8 cellular contexts compared by ENCODE assay signal in the genomic region with DNA sequence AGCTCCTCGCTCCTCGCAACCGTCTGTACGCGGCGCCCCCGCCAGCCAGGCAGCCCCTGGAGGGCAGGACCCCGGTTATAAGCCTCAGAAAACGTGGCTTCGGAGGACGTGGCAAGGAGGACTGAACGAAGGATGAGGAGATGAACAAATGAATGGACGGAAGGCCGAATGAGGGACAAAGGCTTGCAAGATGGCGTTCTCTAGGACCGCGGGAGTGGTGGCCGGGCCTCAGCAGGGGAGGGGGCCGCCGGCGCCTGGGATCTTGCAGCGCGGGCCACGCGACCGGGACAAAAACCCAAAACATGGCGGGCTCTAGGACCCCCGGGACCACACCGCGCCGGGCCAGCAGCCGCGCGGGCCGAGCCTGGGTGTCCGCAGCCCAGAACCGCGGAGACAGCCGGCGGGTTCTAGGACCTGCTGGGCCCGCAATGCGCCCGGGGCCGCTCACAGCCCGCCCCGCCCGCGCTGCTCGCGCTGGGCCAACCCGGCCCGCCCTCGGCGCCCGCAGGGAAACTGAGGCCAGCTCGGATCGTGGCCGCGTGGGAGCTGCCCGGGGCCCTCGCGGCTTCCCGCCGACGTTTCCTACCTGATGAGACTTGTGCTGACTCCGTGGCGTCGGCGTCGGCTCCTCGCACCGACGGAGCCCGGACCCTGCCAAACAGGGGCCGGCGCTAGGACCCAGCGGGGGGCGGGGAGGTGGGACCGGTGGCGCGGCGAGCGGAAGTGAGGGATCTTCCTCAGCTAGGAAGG. TPM values are rescaled to one million over a fixed set of nuclear protein-coding genes. Genes with fewer than 3 reads are reported as not detected.
DNase-seq lines count a peak whose midpoint lies in the region; FAIRE-seq and TF ChIP-seq lines count a peak whose summit lies in the region.

No MANE protein-coding gene starts in this region.

- no peak for FAIRE-seq in frontal cortex (lab: Jason Lieb, UNC)

- DNase-seq in GDM1 (lab: John Stamatoyannopoulos, UW) (peak; percentile 84), H9 (peak; percentile 93), M059J (ENCODE audit: low read depth) (peak; percentile 88), SJSA1 (ENCODE audit: low read depth in 1 of 2, low spot score in 2 of 2) (peak; percentile 95 to 96), frontal cortex (ENCODE audit: low spot score in 2 of 2) (peak; percentile 91 to 92)
- DNase-seq in activated naive CD4-positive, alpha-beta T cell treated with Interleukin-2 at 50 U/mL for 16 hours = peak; percentile 91

- H3K27ac ChIP-seq in H9 (ENCODE audit: insufficient read length, low read depth, low read length) (no peak overlapping the region), SJSA1 (peak overlapping the region; percentile 80), neutrophil (peak overlapping the region; percentile 95), subcutaneous abdominal adipose tissue (ENCODE audit: low read depth, low read length) (peak overlapping the region; percentile 90)

- peak overlapping the region; percentile 92 to 95 for H3K4me3 Mint-ChIP-seq in H9

- H3K4ac ChIP-seq in H9 (ENCODE audit: low read depth, low read length) = peak overlapping the region; percentile 63; the same call in 1 of the 2 replicates

- peak overlapping the region; percentile 82 for H4K91ac ChIP-seq in H9 (ENCODE audit: insufficient read length, low read depth, low read length)

- H3K36me3 ChIP-seq in SJSA1 = peaks cover 45% of the 10 kb centered on the region
- H3K36me3 ChIP-seq in neutrophil = peaks cover 22% of the 10 kb centered on the region
- H3K36me3 ChIP-seq in subcutaneous abdominal adipose tissue (ENCODE audit: control insufficient read depth in 5 of 5, insufficient read depth in 5 of 5, low read length in 5 of 5) = peaks cover 0 to 23% (median 22%) of the 10 kb centered on the region in 5 donors

- no peak overlapping the region for H2BK120ac ChIP-seq in H9 (ENCODE audit: low read depth, low read length, poor library complexity, severe bottlenecking)

- H3K36me3 Mint-ChIP-seq in H9 (ENCODE audit: insufficient read depth in 1 of 3, low read depth in 3 of 3) = peaks cover 13 to 22% (median 21%) of the 10 kb centered on the region in 3 experiments; a peak in 6 of 7 replicates

- H3K4me3 ChIP-seq in SJSA1 (peak overlapping the region; percentile 86), neutrophil (ENCODE audit: low read depth in 1 of 2, low read length in 1 of 2) (peak overlapping the region; percentile 98), subcutaneous abdominal adipose tissue (ENCODE audit: low read depth in 1 of 5, low read length in 5 of 5) (peak overlapping the region; percentile 88 to 100 (median 99))

- no peak overlapping the region for H2BK20ac ChIP-seq in H9 (ENCODE audit: low read depth, low read length, poor library complexity, severe bottlenecking)

- H2BK12ac ChIP-seq in H9 (ENCODE audit: insufficient read length, low read depth, low read length) = no peak overlapping the region

- H3K56ac ChIP-seq in H9 (ENCODE audit: insufficient read length, low read depth, low read length) = no peak overlapping the region

- peak overlapping the region; percentile 89 for H3K4me2 ChIP-seq in H9 (ENCODE audit: insufficient read depth, insufficient read length, low read length)

- H3K23ac ChIP-seq in H9 (ENCODE audit: insufficient read length, low read depth, low read length) = no peak overlapping the region

- peak overlapping the region; percentile 92 for H3K9ac ChIP-seq in H9 (ENCODE audit: extremely low read depth, insufficient read length, low read length)
- H3K9ac ChIP-seq in subcutaneous abdominal adipose tissue (ENCODE audit: low read length in 5 of 5) = peak overlapping the region; percentile 29 to 96 (median 89)

- H3K4me1 Mint-ChIP-seq in H9 = peaks cover 16 to 20% of the 10 kb centered on the region in 2 experiments

- H2AFZ ChIP-seq in H9 (ENCODE audit: low read length) = no peak overlapping the region

- TF ChIP-seq CTCF in H9 (conservative IDR thresholded peaks at IDR 0.05) (no peak), neutrophil (IDR thresholded peaks at IDR 0.05) (no peak)

- H3K4me1 ChIP-seq in H9 (ENCODE audit: insufficient read depth, low read length) = no peaks in the 10 kb centered on the region
- peaks cover 17% of the 10 kb centered on the region for H3K4me1 ChIP-seq in SJSA1 (replicated peaks)
- H3K4me1 ChIP-seq in neutrophil (ENCODE audit: control insufficient read depth in 1 of 2, insufficient read depth in 1 of 2, low read depth in 1 of 2, low read length in 1 of 2) = peaks cover 26 to 30% of the 10 kb centered on the region in 2 experiments
- peaks cover 9 to 33% (median 25%) of the 10 kb centered on the region in 5 donors for H3K4me1 ChIP-seq in subcutaneous abdominal adipose tissue (ENCODE audit: control insufficient read depth in 5 of 5, insufficient read depth in 5 of 5, low read length in 5 of 5)

- H4K5ac ChIP-seq in H9 (ENCODE audit: insufficient read length, low read depth, low read length) = peak overlapping the region; percentile 78

- H3K27ac Mint-ChIP-seq in H9 = peak overlapping the region; percentile 96 to 99 (median 97); a peak in 6 of 7 replicates

- H3K27me3 Mint-ChIP-seq in H9 (ENCODE audit: low read depth) = no peaks in the 10 kb centered on the region

- H3T11ph ChIP-seq in H9 (ENCODE audit: low read length) = no peak overlapping the region

- no peaks in the 10 kb centered on the region for H4K20me1 ChIP-seq in H9 (ENCODE audit: control insufficient read depth, insufficient read depth, insufficient read length)

- H3K9me3 Mint-ChIP-seq in H9 = no peaks in the 10 kb centered on the region; a peak in 1 of 5 replicates

- H3K79me2 ChIP-seq in H9 (ENCODE audit: insufficient read depth, low read length) = peaks cover 20% of the 10 kb centered on the region; the same call in 1 of the 2 replicates

- H3K14ac ChIP-seq in H9 (ENCODE audit: insufficient read depth, low read length) = peak overlapping the region; percentile 98

- H3K27me3 ChIP-seq in H9 (ENCODE audit: insufficient read depth, low read length) = no peaks in the 10 kb centered on the region
- H3K27me3 ChIP-seq in SJSA1 (replicated peaks) = no peaks in the 10 kb centered on the region
- H3K27me3 ChIP-seq in neutrophil = no peaks in the 10 kb centered on the region
- H3K27me3 ChIP-seq in subcutaneous abdominal adipose tissue (ENCODE audit: control insufficient read depth in 5 of 5, insufficient read depth in 4 of 5, low read length in 5 of 5) = no peaks in the 10 kb centered on the region

- peak overlapping the region; percentile 64 for H4K8ac ChIP-seq in H9 (replicated peaks; ENCODE audit: insufficient read length, low read depth, low read length)

- H3K9me3 ChIP-seq in H9 (ENCODE audit: control insufficient read depth, low read depth, low read length) = no peaks in the 10 kb centered on the region
- no peaks in the 10 kb centered on the region for H3K9me3 ChIP-seq in SJSA1 (replicated peaks)
- no peaks in the 10 kb centered on the region for H3K9me3 ChIP-seq in neutrophil
- H3K9me3 ChIP-seq in subcutaneous abdominal adipose tissue (ENCODE audit: control insufficient read depth in 5 of 5, low read length in 5 of 5) = no peaks in the 10 kb centered on the region

- H3K18ac ChIP-seq in H9 (ENCODE audit: insufficient read length, low read depth, low read length) = peak overlapping the region; percentile 96

- peak overlapping the region; percentile 87 for H2BK5ac ChIP-seq in H9 (ENCODE audit: insufficient read length, low read length)

- peaks cover 9% of the 10 kb centered on the region for H3K23me2 ChIP-seq in H9 (ENCODE audit: insufficient read length, low read depth, low read length, poor library complexity, severe bottlenecking)

- no peak overlapping the region for H2BK15ac ChIP-seq in H9 (ENCODE audit: low read depth, low read length)

- WGBS in H9 (ENCODE audit: extremely low coverage, insufficient read length, low lambda C conversion rate) = no CpG with 5 or more reads among the region's 83 CpGs

- no peak overlapping the region for H2AK5ac ChIP-seq in H9 (ENCODE audit: insufficient read length, low read length)

- peaks cover 9% of the 10 kb centered on the region for H3K79me1 ChIP-seq in H9 (ENCODE audit: insufficient read depth, low read depth, low read length, poor library complexity, severe bottlenecking)

RNA-seq across cellular contexts. Expression of a gene that starts 0.8 kb away (rescaled TPM):
- 18.6 and 19.6 TPM in 2 replicates for total RNA-seq in H9 (2021)
- 6.5 and 11.9 TPM in 2 replicates for total RNA-seq in M059J (2014; rRNA removed; shearing (Covaris generic))
- total RNA-seq in SJSA1 (2014; rRNA removed; shearing (Covaris generic)) = 13.2 and 16.0 TPM in 2 replicates
- total RNA-seq in frontal cortex = 9.0 TPM

RNA-seq across cellular contexts. Expression of a gene that starts 1.0 kb away (rescaled TPM):
- total RNA-seq in H9 (2021) = 25.9 and 29.2 TPM in 2 replicates
- total RNA-seq in M059J (2014; rRNA removed; shearing (Covaris generic)) = 14.3 and 21.5 TPM in 2 replicates
- total RNA-seq in SJSA1 (2014; rRNA removed; shearing (Covaris generic)) = 6.7 and 13.3 TPM in 2 replicates
- 14.7 TPM for total RNA-seq in frontal cortex

RNA-seq across cellular contexts. Expression of a gene that starts 15.5 kb away (rescaled TPM):
- total RNA-seq in H9 (2021) (2.8 and 3.6 TPM in 2 replicates), frontal cortex (1.6 TPM)
- 2.5 and 2.7 TPM in 2 replicates for total RNA-seq in M059J (2014; rRNA removed; shearing (Covaris generic))
- total RNA-seq in SJSA1 (2014; rRNA removed; shearing (Covaris generic)) = 1.9 and 2.6 TPM in 2 replicates

RNA-seq across cellular contexts. Expression of a gene that starts 21.3 kb away (rescaled TPM):
- total RNA-seq in H9 (2021) (93.9 and 94.5 TPM in 2 replicates), frontal cortex (35.9 TPM)
- total RNA-seq in M059J (2014; rRNA removed; shearing (Covaris generic)) = 193 and 223 TPM in 2 replicates
- total RNA-seq in SJSA1 (2014; rRNA removed; shearing (Covaris generic)) = 119 and 140 TPM in 2 replicates

RNA-seq across cellular contexts. Expression of a gene that starts 34.9 kb away (rescaled TPM):
- total RNA-seq in H9 (2021) = 55.7 and 57.0 TPM in 2 replicates
- 52.8 and 57.7 TPM in 2 replicates for total RNA-seq in M059J (2014; rRNA removed; shearing (Covaris generic))
- 19.1 and 20.8 TPM in 2 replicates for total RNA-seq in SJSA1 (2014; rRNA removed; shearing (Covaris generic))
- total RNA-seq in frontal cortex = 11.4 TPM
